19 cellular contexts compared by ENCODE assay signal in genomic region chr20:4637081-4637797, GRCh38. TPM values are rescaled to one million over a fixed set of nuclear protein-coding genes. Genes with fewer than 3 reads are reported as not detected.
DNase-seq lines count a peak whose midpoint lies in the region; ATAC-seq and TF ChIP-seq lines count a peak whose summit lies in the region.
"Had no signal": no experiment of that assay in that cellular context is flagged by ENCODE, and none has a peak within 500 bp of the region (broad histone marks: within the 10 kb centered on the region; RNA-seq: fewer than 3 reads in every experiment).

No MANE protein-coding gene starts in this region.

- no peaks in the 10 kb centered on the region for H3K36me3 Mint-ChIP-seq in activated CD4-positive, alpha-beta T cell treated with anti-CD3 and anti-CD28 coated beads for 36 hours (ENCODE audit: low read depth)
- H3K36me3 Mint-ChIP-seq: type B pancreatic cell had no signal

- DNase-seq in activated CD4-positive, alpha-beta T cell treated with anti-CD3 and anti-CD28 coated beads for 36 hours: no peak
- DNase-seq in activated CD4-positive, alpha-beta T cell treated with anti-CD3 and anti-CD28 coated beads for 4 hours: no peak
- DNase-seq in NCI-H1417 (lab: John Stamatoyannopoulos, UW) (peak; percentile 5 to 72 (median 19)), adipocyte (ENCODE audit: low read depth) (peak; percentile 7), osteoblast (ENCODE audit: insufficient read length, low spot score, missing footprints) (peak; percentile 56), HuH-7 (ENCODE audit: low spot score) (no peak), MG63 (no peak), NCI-H510A treated with DMSO at 0.1 percent for 48 hours (lab: John Stamatoyannopoulos, UW) (no peak)
- DNase-seq: activated CD8-positive, alpha-beta memory T cell treated with anti-CD3 and anti-CD28 coated beads for 24 hours; activated gamma-delta T cell; endodermal cell; glutamatergic neuron; kidney; NCI-H2227 treated with DMSO at 0.1 percent for 48 hours; psoas muscle; RPMI8226; stimulated activated CD4-positive, alpha-beta T cell treated with anti-CD3 and anti-CD28 coated beads, Interleukin-2, amount 100 ng/mL, for 24 hours had no signal

- H3K79me2 ChIP-seq in osteoblast (ENCODE audit: insufficient read depth, low read length): no peaks in the 10 kb centered on the region

- H3K4me3 Mint-ChIP-seq in activated CD4-positive, alpha-beta T cell treated with anti-CD3 and anti-CD28 coated beads for 36 hours: no peak overlapping the region
- H3K4me3 Mint-ChIP-seq: endodermal cell, type B pancreatic cell had no signal

- no peak overlapping the region for H3K27ac ChIP-seq in osteoblast (ENCODE audit: low read depth, low read length)
- H3K27ac ChIP-seq: psoas muscle had no signal

- H3K4me2 ChIP-seq in osteoblast (ENCODE audit: insufficient read depth, low read length): no peak overlapping the region

- H3K4me1 ChIP-seq in adipocyte (ENCODE audit: control insufficient read depth, insufficient read depth, low read length): peaks cover 18% of the 10 kb centered on the region
- H3K4me1 ChIP-seq in osteoblast (ENCODE audit: insufficient read depth, low read length): peaks cover 12% of the 10 kb centered on the region
- H3K4me1 ChIP-seq: psoas muscle had no signal

- H3K9me3 Mint-ChIP-seq in activated CD4-positive, alpha-beta T cell treated with anti-CD3 and anti-CD28 coated beads for 36 hours (ENCODE audit: low read depth): no peaks in the 10 kb centered on the region
- H3K9me3 Mint-ChIP-seq: type B pancreatic cell had no signal

- H3K27me3 ChIP-seq in adipocyte (replicated peaks; ENCODE audit: control insufficient read depth, insufficient read depth, low read length) (no peaks in the 10 kb centered on the region), osteoblast (ENCODE audit: insufficient read depth, low read length) (no peaks in the 10 kb centered on the region), MG63 (no peaks in the 10 kb centered on the region)

- peak; percentile 36 for ATAC-seq in activated CD4-positive, alpha-beta T cell treated with anti-CD3 and anti-CD28 coated beads for 36 hours
- ATAC-seq: GM12878, psoas muscle had no signal

- peaks cover 4% of the 10 kb centered on the region for H3K27me3 Mint-ChIP-seq in activated CD4-positive, alpha-beta T cell treated with anti-CD3 and anti-CD28 coated beads for 36 hours

- H3K4me3 ChIP-seq in adipocyte (ENCODE audit: low read length) (no peak overlapping the region), osteoblast (ENCODE audit: insufficient read depth, low read length) (no peak overlapping the region), MG63 (no peak overlapping the region)
- H3K4me3 ChIP-seq: GM12878, psoas muscle had no signal

- no peak overlapping the region for H3K9ac ChIP-seq in adipocyte (ENCODE audit: low read length)

- no peaks in the 10 kb centered on the region for H4K20me1 ChIP-seq in osteoblast (ENCODE audit: insufficient read depth, low read length)

- no peaks in the 10 kb centered on the region for H3K4me1 Mint-ChIP-seq in activated CD4-positive, alpha-beta T cell treated with anti-CD3 and anti-CD28 coated beads for 36 hours
- H3K4me1 Mint-ChIP-seq: endodermal cell had no signal

- no peak for TF ChIP-seq CTCF in osteoblast (IDR thresholded peaks at IDR 0.05; ENCODE audit: extremely low read depth, low read depth, low read length)

- CTCF ChIA-PET in activated CD4-positive, alpha-beta T cell treated with anti-CD3 and anti-CD28 coated beads for 36 hours (lab: Charles Lee): interaction anchor here (1.3 to 1.5 kb wide), 2 partner anchors 25 to 28 kb away, joined by 3 to 4 read pairs; no protein-coding TSS in a partner anchor

- intact Hi-C loops in activated CD4-positive, alpha-beta T cell treated with anti-CD3 and anti-CD28 coated beads for 36 hours (cut with DNase I, micrococcal nuclease): no loop called here

- no peaks in the 10 kb centered on the region for H3K36me3 ChIP-seq in adipocyte (ENCODE audit: control insufficient read depth, insufficient read depth, low read length, severe bottlenecking)
- H3K36me3 ChIP-seq in osteoblast (ENCODE audit: insufficient read depth, low read length): no peaks in the 10 kb centered on the region
- no peaks in the 10 kb centered on the region for H3K36me3 ChIP-seq in MG63

- POLR2A ChIA-PET in activated CD4-positive, alpha-beta T cell treated with anti-CD3 and anti-CD28 coated beads for 36 hours (lab: Charles Lee): interaction anchor here (0.6 kb wide), 1 partner anchor 48 kb away, joined by 3 read pairs; no protein-coding TSS in a partner anchor

- no peaks in the 10 kb centered on the region for H3K9me3 ChIP-seq in adipocyte (ENCODE audit: control insufficient read depth, low read length)
- H3K9me3 ChIP-seq in osteoblast (ENCODE audit: low read depth, low read length): no peaks in the 10 kb centered on the region
- no peaks in the 10 kb centered on the region; the same call in 1 of the 2 replicates for H3K9me3 ChIP-seq in MG63
- H3K9me3 ChIP-seq: psoas muscle had no signal

- no peak overlapping the region for H2AFZ ChIP-seq in osteoblast (ENCODE audit: low read length)

- no peak overlapping the region for H3K27ac Mint-ChIP-seq in activated CD4-positive, alpha-beta T cell treated with anti-CD3 and anti-CD28 coated beads for 36 hours
- H3K27ac Mint-ChIP-seq: endodermal cell, type B pancreatic cell had no signal

RNA-seq across cellular contexts. Expression of gene PRNP, which starts 49.0 kb away (rescaled TPM):
- total RNA-seq in activated CD4-positive, alpha-beta T cell treated with anti-CD3 and anti-CD28 coated beads for 36 hours: 10 to 100 TPM; 42.4 to 43.8 TPM
- 139 and 143 TPM in 2 replicates for total RNA-seq in osteoblast
- total RNA-seq in MG63 (2014; rRNA removed; shearing (Covaris generic); ENCODE audit: low replicate concordance): 144 and 147 TPM in 2 replicates

Comparison
In these comparisons a context has a peak if more than half of its experiments do, and no peak if none do; other contexts are left out.
1. DNase-seq: peak in NCI-H1417 (3 of 3), adipocyte (single experiment) and osteoblast (single experiment); none in activated CD4-positive, alpha-beta T cell treated with anti-CD3 and anti-CD28 coated beads for 36 hours (single experiment), activated CD4-positive, alpha-beta T cell treated with anti-CD3 and anti-CD28 coated beads for 4 hours (0 of 2), HuH-7 (single experiment), MG63 (single experiment) and NCI-H510A treated with DMSO at 0.1 percent for 48 hours (single experiment).